In genomic region chr2:2872309-2872617, GRCh38 we compare ENCODE assay signal across 19 cellular contexts.
"Had no signal": no experiment of that assay in that cellular context is flagged by ENCODE, and none has a peak within 500 bp of the region (broad histone marks: within the 10 kb centered on the region; RNA-seq: fewer than 3 reads in every experiment).

No MANE protein-coding gene starts in this region.

- H3K9ac ChIP-seq: SK-N-SH had no signal

- H3K4me3 ChIP-seq: MG63 had no signal

- FAIRE-seq: RCC 7860 had no signal

- H3K27me3 ChIP-seq: MG63 had no signal

- H3K4me2 ChIP-seq: SK-N-SH had no signal

- H3K36me3 ChIP-seq: MG63 had no signal

- DNase-seq: Karpas-422, KBM-7, MG63, NCI-H1092, NCI-H1105 treated with DMSO at 0.1 percent for 48 hours, NCI-H1417 treated with DMSO at 0.1 percent for 48 hours, NCI-H146, NCI-H1694 treated with DMSO at 0.1 percent for 48 hours, NCI-H1930, NCI-H2081, NCI-H2107, NCI-H2227 treated with DMSO at 0.1 percent for 48 hours, NCI-H524, NCI-H526 treated with DMSO at 0.1 percent for 48 hours, NCI-H748 treated with DMSO at 0.1 percent for 48 hours, SHP77, SK-N-SH had no signal

- H3K9me3 ChIP-seq: MG63, SK-N-SH had no signal

- H3K27ac ChIP-seq: RWPE1 had no signal
